ENCODE assay signal across 7 cellular contexts in genomic region chr10:127129104-127129503, GRCh38.
"Had no signal": no experiment of that assay in that cellular context is flagged by ENCODE, and none has a peak within 500 bp of the region (broad histone marks: within the 10 kb centered on the region; RNA-seq: fewer than 3 reads in every experiment).

No MANE protein-coding gene starts in this region.

- H3K27me3 Mint-ChIP-seq: IgD-negative memory B cell had no signal

- H3K36me3 Mint-ChIP-seq: IgD-negative memory B cell had no signal

- H3K4me3 ChIP-seq: K562 had no signal

- FAIRE-seq: HTR-8/SVneo, K562 had no signal

- DNase-seq: IMR-90, KBM-7, KG1 had no signal

- H3K4me1 Mint-ChIP-seq: IgD-negative memory B cell had no signal

- H3K4me3 Mint-ChIP-seq: IgD-negative memory B cell had no signal

- H3K27ac ChIP-seq: HL-60 had no signal

- ATAC-seq: K562 had no signal

- H3K27ac Mint-ChIP-seq: IgD-negative memory B cell had no signal
